Comparison of ENCODE assay signal across 9 cellular contexts in the genomic region with DNA sequence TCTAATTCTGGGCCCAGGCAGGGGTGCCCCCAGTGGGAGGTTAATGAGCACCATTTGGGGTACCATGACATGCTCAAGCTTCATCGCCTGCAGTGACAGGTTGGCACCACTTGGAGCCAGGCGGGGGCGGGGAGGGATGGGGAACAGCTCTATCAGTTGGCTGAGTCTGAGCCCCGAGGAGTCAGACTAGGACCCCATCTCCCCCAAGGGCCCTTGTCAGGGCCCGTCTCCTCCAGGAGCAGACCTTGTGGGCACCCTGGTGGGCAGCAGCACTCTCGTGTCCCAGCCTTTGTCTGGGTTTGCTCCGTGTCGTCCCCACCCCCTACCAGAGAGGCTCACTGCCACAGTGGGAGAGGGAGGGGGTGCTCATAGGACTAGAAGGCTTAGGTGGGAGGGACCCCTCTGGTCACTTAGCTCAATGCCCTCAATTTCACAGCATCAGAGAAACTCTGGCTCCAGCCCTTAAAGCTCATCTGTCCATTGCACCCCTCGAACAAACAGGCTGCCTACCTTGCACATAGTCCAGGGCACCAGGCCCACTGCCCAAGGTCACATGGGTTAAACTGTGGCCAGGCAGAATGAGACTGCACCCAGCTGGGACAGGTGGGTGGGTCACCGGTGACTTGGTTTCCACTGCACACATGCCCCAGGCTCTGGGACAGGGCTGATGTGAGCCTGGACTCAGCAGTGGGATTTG. TPM values are rescaled to one million over a fixed set of nuclear protein-coding genes. Genes with fewer than 3 reads are reported as not detected.
DNase-seq lines count a peak whose midpoint lies in the region; ATAC-seq and TF ChIP-seq lines count a peak whose summit lies in the region.
"Had no signal": no experiment of that assay in that cellular context is flagged by ENCODE, and none has a peak within 500 bp of the region (broad histone marks: within the 10 kb centered on the region; RNA-seq: fewer than 3 reads in every experiment).

No MANE protein-coding gene starts in this region.

- CTCF ChIA-PET in HEK293T (lab: Yijun Ruan, JAX), result interaction anchor here (1.3 to 2.1 kb wide), 3 partner anchors 9 to 15 kb away, joined by 3 to 12 read pairs (median 4); no protein-coding TSS in a partner anchor

- peaks cover 51 to 67% (median 57%) of the 10 kb centered on the region in 3 donors for H3K4me1 ChIP-seq in skeletal muscle tissue (ENCODE audit: control insufficient read depth in 3 of 3, insufficient read depth in 3 of 3, low read length in 3 of 3)

- TF ChIP-seq CTCF in GM12872 (IDR thresholded peaks at IDR 0.05; ENCODE audit: insufficient read depth, low read depth, low read length) (peak; percentile 51; the same call in 2 of the 3 replicates), WI38 (IDR thresholded peaks at IDR 0.05; ENCODE audit: low read depth, low read length) (no peak), fibroblast of mammary gland (conservative IDR thresholded peaks at IDR 0.05; ENCODE audit: control insufficient read depth, insufficient read depth, low read depth, low read length) (no peak)

- H3K9ac ChIP-seq in skeletal muscle tissue (ENCODE audit: low read depth in 1 of 3, low read length in 3 of 3), result peak overlapping the region; percentile 69 to 84 (median 81)
- H3K9ac ChIP-seq: parathyroid adenoma had no signal

- DNase-seq in fibroblast of mammary gland (ENCODE audit: low read depth) (no peak), DMS 273 treated with DMSO at 0.1 percent for 48 hours (lab: John Stamatoyannopoulos, UW) (no peak), HEK293T (ENCODE audit: extremely low spot score) (no peak), RKO (ENCODE audit: low spot score) (no peak)

- H3K27me3 ChIP-seq in skeletal muscle tissue (ENCODE audit: control insufficient read depth in 3 of 3, insufficient read depth in 3 of 3, low read length in 3 of 3), result no peaks in the 10 kb centered on the region

- H3K4me3 ChIP-seq in WI38 (ENCODE audit: low read depth, low read length), result peak overlapping the region; percentile 80
- peak overlapping the region; percentile 77 for H3K4me3 ChIP-seq in fibroblast of mammary gland (ENCODE audit: control insufficient read depth, low read depth, low read length)
- H3K4me3 ChIP-seq in skeletal muscle tissue (ENCODE audit: low read length in 3 of 3), result peak overlapping the region; percentile 69 to 81 (median 76)

- no peaks in the 10 kb centered on the region for H3K9me3 ChIP-seq in skeletal muscle tissue (ENCODE audit: control insufficient read depth in 3 of 3, low read length in 3 of 3)

- H3K36me3 ChIP-seq in skeletal muscle tissue (ENCODE audit: control insufficient read depth in 3 of 3, insufficient read depth in 3 of 3, low read length in 3 of 3), result peaks cover 20 to 37% (median 34%) of the 10 kb centered on the region in 3 donors

- peak overlapping the region; percentile 81 for H3K27ac ChIP-seq in skeletal muscle tissue (ENCODE audit: low read depth, low read length)
- H3K27ac ChIP-seq: parathyroid adenoma had no signal

- POLR2A ChIA-PET in HEK293T (lab: Yijun Ruan, JAX), result no interaction called here

- no peak for ATAC-seq in GM21423 (IDR thresholded peaks at IDR 0.05; ENCODE audit: unreplicated experiment)

TF ChIP-seq in HEK293T, 16 proteins besides CTCF, POLR2A, EP300 and RAD21:
- TF ChIP-seq L3MBTL2 (conservative IDR thresholded peaks at IDR 0.05) (no peak), CTBP1 (IDR thresholded peaks at IDR 0.05; ENCODE audit: borderline replicate concordance) (no peak), SP1 (IDR thresholded peaks at IDR 0.05) (no peak), ZNF384 (IDR thresholded peaks at IDR 0.05) (no peak), FOXM1 (IDR thresholded peaks at IDR 0.05; ENCODE audit: borderline replicate concordance) (no peak), LEF1 (IDR thresholded peaks at IDR 0.05; ENCODE audit: borderline replicate concordance) (no peak), ELF4 (IDR thresholded peaks at IDR 0.05) (no peak), TARDBP (IDR thresholded peaks at IDR 0.05) (no peak), BHLHE40 (IDR thresholded peaks at IDR 0.05; ENCODE audit: borderline replicate concordance) (no peak), FOXK2 (IDR thresholded peaks at IDR 0.05) (no peak), SUZ12 (IDR thresholded peaks at IDR 0.05) (no peak), HDGF (IDR thresholded peaks at IDR 0.05; ENCODE audit: borderline replicate concordance) (no peak), FOXA1 (IDR thresholded peaks at IDR 0.05) (no peak), NFRKB (IDR thresholded peaks at IDR 0.05) (no peak), ARNT (IDR thresholded peaks at IDR 0.05) (no peak)
- TF ChIP-seq, protein P1, sequence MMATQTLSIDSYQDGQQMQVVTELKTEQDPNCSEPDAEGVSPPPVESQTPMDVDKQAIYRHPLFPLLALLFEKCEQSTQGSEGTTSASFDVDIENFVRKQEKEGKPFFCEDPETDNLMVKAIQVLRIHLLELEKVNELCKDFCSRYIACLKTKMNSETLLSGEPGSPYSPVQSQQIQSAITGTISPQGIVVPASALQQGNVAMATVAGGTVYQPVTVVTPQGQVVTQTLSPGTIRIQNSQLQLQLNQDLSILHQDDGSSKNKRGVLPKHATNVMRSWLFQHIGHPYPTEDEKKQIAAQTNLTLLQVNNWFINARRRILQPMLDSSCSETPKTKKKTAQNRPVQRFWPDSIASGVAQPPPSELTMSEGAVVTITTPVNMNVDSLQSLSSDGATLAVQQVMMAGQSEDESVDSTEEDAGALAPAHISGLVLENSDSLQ (IDR thresholded peaks at IDR 0.05), result no peak
TF ChIP-seq in HEK293T: peak in this region for 0.

RNA-seq across cellular contexts. Expression of a gene that starts 4.1 kb away (rescaled TPM):
- total RNA-seq in skeletal muscle tissue, result 19.3 TPM

RNA-seq across cellular contexts. Expression of a gene that starts 16.4 kb away (rescaled TPM):
- total RNA-seq in skeletal muscle tissue, result 1.0 TPM

RNA-seq across cellular contexts. Expression of a gene that starts 19.4 kb away (rescaled TPM):
- 158 TPM for total RNA-seq in skeletal muscle tissue

RNA-seq across cellular contexts. Expression of a gene that starts 51.2 kb away (rescaled TPM):
- total RNA-seq in skeletal muscle tissue, result 18.8 TPM

RNA-seq across cellular contexts. Expression of a gene that starts 55.1 kb away (rescaled TPM):
- total RNA-seq in skeletal muscle tissue, result 3,450 TPM
